ENCODE assay signal across 25 cellular contexts in the genomic region with DNA sequence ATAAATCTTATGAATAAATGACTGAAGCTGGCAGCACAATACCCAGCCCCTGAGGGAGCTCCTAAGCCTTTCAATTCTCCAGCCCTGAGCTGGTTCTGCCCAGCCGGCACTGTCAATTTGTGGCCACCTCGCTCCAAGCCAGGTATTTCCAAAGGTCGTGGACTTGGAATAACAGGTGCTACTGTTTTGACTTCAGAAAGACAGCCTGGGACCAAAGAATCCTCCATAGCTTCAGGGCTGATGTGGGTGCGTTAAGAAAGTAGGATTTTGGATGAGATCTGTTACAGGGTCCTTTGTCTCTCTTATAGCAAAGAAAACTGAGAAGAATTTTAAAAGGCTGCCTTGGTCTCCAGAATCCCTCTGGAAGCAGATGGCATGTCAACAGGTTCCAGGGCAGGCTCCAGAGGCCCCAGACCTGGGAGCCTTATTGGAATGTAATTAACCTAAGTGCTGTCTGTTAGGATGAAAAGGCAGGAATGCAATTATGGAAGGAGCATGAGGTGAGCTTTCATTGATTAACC.
A peak's percentile ranks its signal among the peaks of the same experiment; 100 is the strongest.
DNase-seq lines count a peak whose midpoint lies in the region; ATAC-seq and TF ChIP-seq lines count a peak whose summit lies in the region.
"Had no signal": no experiment of that assay in that cellular context is flagged by ENCODE, and none has a peak within 500 bp of the region (broad histone marks: within the 10 kb centered on the region; RNA-seq: fewer than 3 reads in every experiment).

No MANE protein-coding gene starts in this region.

- H3K27me3 ChIP-seq in cardiac muscle cell (no peaks in the 10 kb centered on the region), mesendoderm (ENCODE audit: insufficient read depth, low read length, poor library complexity) (peaks cover 3% of the 10 kb centered on the region)
- H3K27me3 ChIP-seq: BE2C, MG63 had no signal

- H3K4me1 ChIP-seq in cardiac muscle cell (ENCODE audit: low read depth), result peaks cover 60% of the 10 kb centered on the region
- peaks cover 19% of the 10 kb centered on the region for H3K4me1 ChIP-seq in mesendoderm (ENCODE audit: control insufficient read depth, low read depth, low read length)

- H3K9me3 ChIP-seq in cardiac muscle cell (ENCODE audit: low read depth), result no peaks in the 10 kb centered on the region
- H3K9me3 ChIP-seq: BE2C, Caco-2, HAP-1, MG63 had no signal

- no peak overlapping the region for H3K18ac ChIP-seq in mesendoderm (ENCODE audit: low read length)

- H2BK15ac ChIP-seq in mesendoderm (replicated peaks; ENCODE audit: low read depth), result no peak overlapping the region

- no peak overlapping the region for H3K4me2 ChIP-seq in mesendoderm (ENCODE audit: low read length)

- H3K23ac ChIP-seq in mesendoderm (ENCODE audit: low read length), result no peak overlapping the region

- DNase-seq in cardiac muscle cell (ENCODE audit: low read depth in 1 of 2, low spot score in 1 of 2) (no peak), Right ventricle myocardium superior (no peak), mesendoderm (peak; percentile 30), dermis blood vessel endothelial cell (no peak), COR-L47 (lab: John Stamatoyannopoulos, UW) (no peak)
- DNase-seq in stimulated activated naive CD8-positive, alpha-beta T cell treated with anti-CD3 and anti-CD28 coated beads, Interleukin-15, Interleukin-2, amounts not matched to agents 100 U/mL and 50 U/mL, for 24 hours, result no peak
- DNase-seq: BE2C; CD4-positive, CD25-positive, alpha-beta regulatory T cell; DMS153; GF-D8; Kasumi-1; MG63; NCI-H1048; NCI-H1436; NCI-H1930; NCI-H345; NCI-H526 had no signal

- intact Hi-C loops in Right ventricle myocardium superior (cut with DNase I), result no loop called here

- H3K4me3 ChIP-seq in cardiac muscle cell (no peak overlapping the region), mesendoderm (ENCODE audit: low read length) (no peak overlapping the region)
- H3K4me3 ChIP-seq: GM12878, HAP-1, MG63 had no signal

- H2BK5ac ChIP-seq in mesendoderm (ENCODE audit: low read length), result no peak overlapping the region

- no peak overlapping the region for H2AK5ac ChIP-seq in mesendoderm (ENCODE audit: low read length)

- no peaks in the 10 kb centered on the region for H3K79me1 ChIP-seq in mesendoderm (ENCODE audit: low read length)

- WGBS in mesendoderm (ENCODE audit: extremely low coverage, insufficient coverage, low lambda C conversion rate), result no CpG with 5 or more reads among the region's 4 CpGs

- H3K4ac ChIP-seq in mesendoderm (ENCODE audit: low read depth, low read length), result no peak overlapping the region

- H3K36me3 ChIP-seq in cardiac muscle cell (no peaks in the 10 kb centered on the region), mesendoderm (ENCODE audit: control insufficient read depth, insufficient read depth, low read length) (no peaks in the 10 kb centered on the region)
- H3K36me3 ChIP-seq: BE2C, HAP-1, MG63 had no signal

- no peak for TF ChIP-seq CTCF in cardiac muscle cell (IDR thresholded peaks at IDR 0.05; ENCODE audit: low read depth, low read length)

- no peak overlapping the region for H4K5ac ChIP-seq in mesendoderm (ENCODE audit: low read length)

- H3K27ac ChIP-seq in cardiac muscle cell, result peak overlapping the region; percentile 99
- H3K27ac ChIP-seq in mesendoderm (ENCODE audit: low read depth, low read length), result no peak overlapping the region
- H3K27ac ChIP-seq: 22Rv1, HL-60 had no signal

- no peak overlapping the region for H3K9ac ChIP-seq in mesendoderm (ENCODE audit: low read length)

- no peak overlapping the region for H4K8ac ChIP-seq in mesendoderm (ENCODE audit: low read depth, low read length)

- ATAC-seq in Right ventricle myocardium superior (ENCODE audit: poor library complexity), result no peak
- no peak for ATAC-seq in SK-N-SH treated with all-trans-retinoic acid at 6 μM for 48 hours
- ATAC-seq in GM21360 (IDR thresholded peaks at IDR 0.05; ENCODE audit: unreplicated experiment), result no peak
- ATAC-seq in stimulated activated naive CD8-positive, alpha-beta T cell treated with anti-CD3 and anti-CD28 coated beads, Interleukin-15, Interleukin-2, amounts not matched to agents 100 U/mL and 50 U/mL, for 24 hours, result no peak
- ATAC-seq: GM12878, Panc1 had no signal

- H2BK120ac ChIP-seq in mesendoderm (ENCODE audit: low read depth, low read length), result no peak overlapping the region

- no peaks in the 10 kb centered on the region for H3K79me2 ChIP-seq in mesendoderm (ENCODE audit: control insufficient read depth, insufficient read depth, low read length)

- no peak overlapping the region for H3K56ac ChIP-seq in mesendoderm (ENCODE audit: low read length)

TF ChIP-seq in SK-N-SH treated with all-trans-retinoic acid at 6 μM for 48 hours, 23 proteins besides CTCF, POLR2A, EP300 and RAD21:
- TF ChIP-seq ISL1 (CRISPR knock-in tag; IDR thresholded peaks at IDR 0.05) (0 out of 2 replicates have a peak, but pooled peaks have one; percentile 18), ZNF8 (CRISPR knock-in tag; IDR thresholded peaks at IDR 0.05) (no peak), RARB (CRISPR knock-in tag; IDR thresholded peaks at IDR 0.05) (no peak)
